In the genomic region with DNA sequence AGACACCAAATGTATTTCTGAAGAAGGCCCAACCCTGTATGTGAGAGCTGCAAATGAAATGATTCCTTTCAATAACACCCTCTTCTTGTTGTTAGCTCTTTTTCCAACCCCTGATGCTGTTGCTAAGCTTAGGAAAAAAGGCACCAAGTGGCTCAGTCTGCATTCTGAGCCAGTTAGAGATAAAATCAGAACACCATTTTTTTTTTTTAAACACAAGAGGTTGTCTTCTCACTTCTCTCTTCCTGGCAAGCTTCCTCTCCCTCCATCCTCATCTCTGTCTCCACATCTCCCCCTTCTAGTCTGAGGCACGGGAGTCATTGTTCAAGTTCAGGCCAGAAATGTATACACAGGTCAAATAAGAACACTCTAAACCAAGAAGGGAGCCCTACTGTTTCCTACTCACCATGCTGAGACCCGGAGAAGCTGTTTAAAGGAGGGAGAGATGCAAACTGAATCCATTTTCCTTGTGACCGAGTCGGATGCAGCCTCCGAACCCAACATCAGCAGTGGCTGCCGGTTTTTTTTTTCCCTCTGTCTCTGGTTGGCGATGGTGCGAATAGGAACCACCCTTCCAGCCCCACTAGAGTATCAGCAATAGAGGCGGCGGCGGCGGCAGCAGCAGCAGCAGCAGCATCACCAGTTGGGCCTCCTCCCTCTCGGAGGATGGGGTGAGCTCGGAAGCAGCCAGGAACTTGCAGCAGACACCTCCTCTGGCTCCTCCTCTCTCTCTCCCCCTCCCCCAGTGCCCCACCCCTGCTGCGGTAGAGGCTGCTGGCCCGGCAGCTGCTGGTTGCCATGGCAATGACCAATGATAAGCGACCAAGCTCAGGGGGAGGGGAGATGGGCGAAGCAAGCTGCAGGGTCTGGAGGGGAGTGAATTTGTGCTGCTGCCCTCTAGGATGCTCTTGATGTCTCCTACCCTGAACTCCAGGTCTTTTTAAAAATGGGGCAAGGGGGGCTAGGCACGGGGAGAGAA, we compare ENCODE assay signal across 8 cellular contexts. TPM values are rescaled to one million over a fixed set of nuclear protein-coding genes. Genes with fewer than 3 reads are reported as not detected.
A peak's percentile ranks its signal among the peaks of the same experiment; 100 is the strongest.
DNase-seq lines count a peak whose midpoint lies in the region; ATAC-seq and TF ChIP-seq lines count a peak whose summit lies in the region.

A gene (minus strand): TSS at position 676 of the 976 bp plus-strand sequence. CDS start 110,922 bp downstream, outside the sequence.

- TF ChIP-seq CTCF in GM10266 (IDR thresholded peaks at IDR 0.05; ENCODE audit: control insufficient read depth, insufficient read depth, low read depth, missing control alignments) (no peak), Calu3 (IDR thresholded peaks at IDR 0.05; ENCODE audit: unreplicated experiment) (no peak)

- no peak within 1 kb of the TSS for H3K4me3 Mint-ChIP-seq in Calu3 (ENCODE audit: low read depth, unreplicated experiment)

- intact Hi-C loops in Calu3 (cut with micrococcal nuclease; ENCODE audit: unreplicated experiment): no loop called here

- no peaks in the 10 kb centered on the region for H3K4me1 Mint-ChIP-seq in Calu3 (ENCODE audit: low read depth, unreplicated experiment)

- no peaks in the 10 kb centered on the region for H3K9me3 Mint-ChIP-seq in Calu3 (ENCODE audit: low read depth, unreplicated experiment)

- DNase-seq in GM10266 (ENCODE audit: extremely low spot score): peak; percentile 7
- DNase-seq in NCI-H2107 treated with DMSO at 0.1 percent for 48 hours (lab: John Stamatoyannopoulos, UW; ENCODE audit: unreplicated experiment): peak; percentile 93
- DNase-seq in activated CD4-positive, alpha-beta T cell treated with anti-CD3 and anti-CD28 coated beads for 1 hour: peak; percentile 63
- peak; percentile 91 for DNase-seq in cerebellum (ENCODE audit: low spot score)
- peak; percentile 3 for DNase-seq in kidney tubule cell (ENCODE audit: low spot score)
- peak; percentile 57 for DNase-seq in stimulated activated CD4-positive, alpha-beta T cell treated with anti-CD3 and anti-CD28 coated beads, Interleukin-2, amount 100 ng/mL, for 4 hours (ENCODE audit: low read depth)
- DNase-seq in Calu3: no peak

- CTCF ChIA-PET in Calu3 (lab: Charles Lee): interaction anchor here (0.8 kb wide), 1 partner anchor 29 kb away, joined by 4 read pairs; no protein-coding TSS in a partner anchor

- BruUV-seq in Calu3 (replicated peaks; lab: Mats Ljungman, UMichigan): no TSS peak

- no peaks in the 10 kb centered on the region for H3K36me3 Mint-ChIP-seq in Calu3 (ENCODE audit: insufficient read depth, unreplicated experiment)

- H3K27me3 Mint-ChIP-seq in Calu3 (ENCODE audit: unreplicated experiment): no peaks in the 10 kb centered on the region

- no peak within 1 kb of the TSS for H3K27ac Mint-ChIP-seq in Calu3 (ENCODE audit: unreplicated experiment)

- ATAC-seq in HG02870 (IDR thresholded peaks at IDR 0.05; ENCODE audit: unreplicated experiment): peak; percentile 81

RNA-seq across cellular contexts. Expression of the gene that starts here (rescaled TPM):
- 33.2 TPM for total RNA-seq in cerebellum
- not detected in 2 replicates for total RNA-seq in Calu3 (2022)

Comparison
In these comparisons a context has a peak if more than half of its experiments do, and no peak if none do; other contexts are left out.
1. RNA of the gene that starts here (total RNA-seq): 33.2 TPM in cerebellum (single experiment); not detected in Calu3; every median in the first group is over 10 times any median in the second.